Comparison of ENCODE assay signal across 23 cellular contexts in the genomic region with DNA sequence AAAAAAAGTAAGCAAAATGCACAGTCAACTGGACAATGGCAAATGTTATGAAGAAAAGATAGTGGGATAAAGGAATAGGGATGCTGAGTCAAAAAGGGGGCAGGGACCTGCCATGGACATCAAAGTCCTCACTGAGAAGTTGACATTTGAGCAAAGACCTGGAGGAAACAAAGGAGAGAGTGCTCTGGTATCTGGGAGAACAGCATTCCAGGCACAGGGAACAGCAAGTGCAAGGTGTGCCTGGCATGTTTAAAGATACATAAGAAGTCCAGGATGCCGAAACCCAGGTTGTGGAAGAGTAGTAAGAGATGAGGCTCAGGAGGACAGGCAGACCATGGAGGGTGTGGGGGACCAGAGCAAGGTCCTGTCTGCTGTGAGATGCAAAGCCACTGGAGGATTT.
DNase-seq lines count a peak whose midpoint lies in the region; ATAC-seq, FAIRE-seq and TF ChIP-seq lines count a peak whose summit lies in the region.
"Had no signal": no experiment of that assay in that cellular context is flagged by ENCODE, and none has a peak within 500 bp of the region (broad histone marks: within the 10 kb centered on the region; RNA-seq: fewer than 3 reads in every experiment).

No MANE protein-coding gene starts in this region.

- no peak overlapping the region for H3K23ac ChIP-seq in trophoblast cell (ENCODE audit: low read length)

- H3K36me3 ChIP-seq in trophoblast cell (ENCODE audit: control insufficient read depth in 1 of 2, insufficient read depth in 2 of 2, low read length in 2 of 2), result no peaks in the 10 kb centered on the region

- no peak overlapping the region for H2AFZ ChIP-seq in trophoblast cell (ENCODE audit: insufficient read depth, low read length, poor library complexity)
- H2AFZ ChIP-seq: GM23248 had no signal

- H3K9ac ChIP-seq in trophoblast cell (ENCODE audit: low read length), result no peak overlapping the region
- H3K9ac ChIP-seq: GM23248 had no signal

- no peak overlapping the region for H4K8ac ChIP-seq in trophoblast cell (ENCODE audit: low read depth, low read length)

- H3K27me3 Mint-ChIP-seq in activated B cell treated with CpG ODN at 0.5 μM for 24 hours (peaks cover 9% of the 10 kb centered on the region), memory B cell (peaks cover 7% of the 10 kb centered on the region)

- no peak overlapping the region for H2AK5ac ChIP-seq in trophoblast cell (ENCODE audit: low read length)

- H3K36me3 Mint-ChIP-seq in activated B cell treated with CpG ODN at 0.5 μM for 24 hours (ENCODE audit: low read depth) (no peaks in the 10 kb centered on the region), memory B cell (no peaks in the 10 kb centered on the region)
- H3K36me3 Mint-ChIP-seq: CD4-positive, alpha-beta memory T cell had no signal

- POLR2A ChIA-PET in A549 (lab: Yijun Ruan, JAX), result no interaction called here
- POLR2A ChIA-PET in activated B cell treated with CpG ODN at 0.5 μM for 24 hours (lab: Charles Lee), result no interaction called here

- H3K4me2 ChIP-seq in A549 (0 out of 3 replicates have a peak overlapping the region, but pooled peaks have one; percentile 34), trophoblast cell (ENCODE audit: low read length) (no peak overlapping the region)

- H3K79me1 ChIP-seq in trophoblast cell (ENCODE audit: low read length), result no peaks in the 10 kb centered on the region

- no peaks in the 10 kb centered on the region for H3K79me2 ChIP-seq in trophoblast cell (ENCODE audit: control insufficient read depth, insufficient read depth, low read length, poor library complexity)

- H3K4me1 ChIP-seq in A549 (no peaks in the 10 kb centered on the region), trophoblast cell (ENCODE audit: control insufficient read depth in 1 of 2, insufficient read depth in 2 of 2, low read length in 2 of 2) (no peaks in the 10 kb centered on the region)

- H3K14ac ChIP-seq in trophoblast cell (ENCODE audit: low read length), result no peak overlapping the region

- H3K27ac Mint-ChIP-seq in activated B cell treated with CpG ODN at 0.5 μM for 24 hours, result peak overlapping the region; percentile 60
- peak overlapping the region; percentile 93 for H3K27ac Mint-ChIP-seq in memory B cell
- H3K27ac Mint-ChIP-seq: H9 had no signal

- ATAC-seq in A549 (no peak), activated B cell treated with CpG ODN at 0.5 μM for 24 hours (ENCODE audit: low read depth) (no peak), memory B cell (ENCODE audit: low read depth) (no peak), GM21447 (IDR thresholded peaks at IDR 0.05; ENCODE audit: unreplicated experiment) (no peak)
- ATAC-seq: HCT116 had no signal

- no peak overlapping the region for H3K4ac ChIP-seq in trophoblast cell (ENCODE audit: low read depth, low read length)

- H3K4me3 Mint-ChIP-seq in activated B cell treated with CpG ODN at 0.5 μM for 24 hours (no peak overlapping the region), memory B cell (peak overlapping the region; percentile 1)
- H3K4me3 Mint-ChIP-seq: CD4-positive, alpha-beta memory T cell; H9 had no signal

- H3K27ac ChIP-seq in A549, result no peak overlapping the region
- no peak overlapping the region for H3K27ac ChIP-seq in trophoblast cell (ENCODE audit: low read depth, low read length)
- H3K27ac ChIP-seq: 22Rv1, GM23248 had no signal

- no peak for TF ChIP-seq CTCF in A549 (IDR thresholded peaks at IDR 0.05)
- TF ChIP-seq CTCF in activated B cell treated with CpG ODN at 0.5 μM for 24 hours (IDR thresholded peaks at IDR 0.05), result no peak

- no peaks in the 10 kb centered on the region for H3K9me3 Mint-ChIP-seq in activated B cell treated with CpG ODN at 0.5 μM for 24 hours
- H3K9me3 Mint-ChIP-seq in memory B cell, result no peaks in the 10 kb centered on the region
- H3K9me3 Mint-ChIP-seq: CD4-positive, alpha-beta memory T cell; H9 had no signal

- no peak overlapping the region for H4K91ac ChIP-seq in trophoblast cell (ENCODE audit: low read depth, low read length)

- H2BK120ac ChIP-seq in trophoblast cell (ENCODE audit: insufficient read depth, low read length, poor library complexity), result no peak overlapping the region

- DNase-seq in A549 (ENCODE audit: low read depth in 1 of 2, low spot score in 1 of 2) (no peak), activated B cell treated with CpG ODN at 0.5 μM for 24 hours (no peak), memory B cell (ENCODE audit: low spot score in 2 of 2) (no peak), trophoblast cell (peak; percentile 29 to 69), DMS53 (lab: John Stamatoyannopoulos, UW) (no peak), T-helper 9 cell (no peak)
- no peak for DNase-seq in activated CD8-positive, alpha-beta memory T cell treated with anti-CD3 and anti-CD28 coated beads for 24 hours
- DNase-seq: ACHN; AML-193; C1 segment of cervical spinal cord; Calu3; CD4-positive, alpha-beta memory T cell; COR-L47; EL; GF-D8; GM23248; H9 had no signal

- FAIRE-seq in A549 (lab: Jason Lieb, UNC), result no peak
- FAIRE-seq: A204.1, GM12891, GM18507 had no signal

- no peak overlapping the region for H4K12ac ChIP-seq in trophoblast cell (ENCODE audit: low read depth, low read length)

- no peak overlapping the region for H3K4me3 ChIP-seq in A549
- H3K4me3 ChIP-seq in trophoblast cell (ENCODE audit: low read depth, low read length), result no peak overlapping the region
- H3K4me3 ChIP-seq: GM23248 had no signal

- no peak overlapping the region for H2BK5ac ChIP-seq in trophoblast cell (ENCODE audit: low read depth, low read length, poor library complexity)

- TF ChIP-seq POLR2A in A549 (IDR thresholded peaks at IDR 0.05; ENCODE audit: low read length), result no peak

- no peaks in the 10 kb centered on the region for H3K27me3 ChIP-seq in trophoblast cell (ENCODE audit: insufficient read depth, low read length)

- CTCF ChIA-PET in A549 (lab: Yijun Ruan, JAX), result interaction anchor here (1.4 to 1.5 kb wide), 2 partner anchors 14 to 279 kb away, joined by 3 read pairs; no protein-coding TSS in a partner anchor
- CTCF ChIA-PET in activated B cell treated with CpG ODN at 0.5 μM for 24 hours (lab: Charles Lee), result no interaction called here

- 5% methylated on average over 1 of the region's 1 CpG for WGBS in A549 (ENCODE audit: missing lambda C conversion rate)
- WGBS in trophoblast cell (ENCODE audit: extremely low coverage, insufficient coverage, insufficient read length), result no CpG with 5 or more reads among the region's 1 CpG

- TF ChIP-seq RAD21 in A549 (conservative IDR thresholded peaks at IDR 0.05 in 1 of 2, IDR thresholded peaks at IDR 0.05 in 1 of 2), result no peak

- intact Hi-C loops in activated B cell treated with CpG ODN at 0.5 μM for 24 hours (cut with micrococcal nuclease), result loop anchor here (2.0 to 5.0 kb wide), 3 partner anchors 157 to 958 kb away; partner anchors contain the start of gene BMAL1

- no peak overlapping the region for H2BK12ac ChIP-seq in trophoblast cell (ENCODE audit: low read length)

- H3K9me3 ChIP-seq in A549, result no peaks in the 10 kb centered on the region
- H3K9me3 ChIP-seq in trophoblast cell (ENCODE audit: insufficient read depth, low read depth, low read length), result no peaks in the 10 kb centered on the region

- no peak for TF ChIP-seq EP300 in A549 (IDR thresholded peaks at IDR 0.05)

- H3K4me1 Mint-ChIP-seq in activated B cell treated with CpG ODN at 0.5 μM for 24 hours, result peaks cover 39% of the 10 kb centered on the region
- peaks cover 33% of the 10 kb centered on the region for H3K4me1 Mint-ChIP-seq in memory B cell

- H3K18ac ChIP-seq in trophoblast cell (ENCODE audit: low read length), result no peak overlapping the region

TF ChIP-seq in A549, 52 proteins besides CTCF, POLR2A, EP300 and RAD21:
- TF ChIP-seq HOXB13 (CRISPR knock-in tag; IDR thresholded peaks at IDR 0.05; ENCODE audit: low read depth), result no peak
- no peak for TF ChIP-seq TP53 (CRISPR knock-in tag; IDR thresholded peaks at IDR 0.05)
- TF ChIP-seq JUN (IDR thresholded peaks at IDR 0.05), result no peak
- TF ChIP-seq REST (IDR thresholded peaks at IDR 0.05), result no peak
- TF ChIP-seq HOXB5 (CRISPR knock-in tag; IDR thresholded peaks at IDR 0.05), result no peak
- TF ChIP-seq SMC3 (IDR thresholded peaks at IDR 0.05), result no peak
- no peak for TF ChIP-seq ZNF302 (CRISPR knock-in tag; IDR thresholded peaks at IDR 0.05)
- no peak for TF ChIP-seq NPAS2 (CRISPR knock-in tag; IDR thresholded peaks at IDR 0.05; ENCODE audit: borderline replicate concordance)
- no peak for TF ChIP-seq ZFP36 (IDR thresholded peaks at IDR 0.05; ENCODE audit: borderline replicate concordance, partially characterized antibody)

Comparison
In these comparisons a context has a peak if more than half of its experiments do, and no peak if none do; other contexts are left out.
1. DNase-seq: peak in trophoblast cell (2 of 2); none in A549 (0 of 2), activated B cell treated with CpG ODN at 0.5 μM for 24 hours (single experiment), memory B cell (0 of 2), DMS53 (single experiment), activated CD8-positive, alpha-beta memory T cell treated with anti-CD3 and anti-CD28 coated beads for 24 hours (single experiment) and T-helper 9 cell (single experiment).